In genomic region chr4:153639556-153640475, GRCh38 we compare ENCODE assay signal across 22 cellular contexts. TPM values are rescaled to one million over a fixed set of nuclear protein-coding genes. Genes with fewer than 3 reads are reported as not detected.
DNase-seq lines count a peak whose midpoint lies in the region; ATAC-seq and TF ChIP-seq lines count a peak whose summit lies in the region.
"Had no signal": no experiment of that assay in that cellular context is flagged by ENCODE, and none has a peak within 500 bp of the region (broad histone marks: within the 10 kb centered on the region; RNA-seq: fewer than 3 reads in every experiment).

No MANE protein-coding gene starts in this region.

- H3K79me2 ChIP-seq in OCI-LY1 (ENCODE audit: insufficient read depth, low read length): no peaks in the 10 kb centered on the region

- peaks cover 34% of the 10 kb centered on the region for H3K36me3 ChIP-seq in OCI-LY1 (ENCODE audit: insufficient read depth, low read length)

- WGBS in right cardiac atrium: 60% methylated on average over 25 of the region's 25 CpGs

- no peaks in the 10 kb centered on the region for H4K20me1 ChIP-seq in OCI-LY1 (ENCODE audit: insufficient read depth, low read length)

- peak overlapping the region; percentile 38; the same call in 1 of the 2 replicates for H3K9ac ChIP-seq in OCI-LY1 (ENCODE audit: low read length)

- TF ChIP-seq CTCF in OCI-LY1 (IDR thresholded peaks at IDR 0.05; ENCODE audit: low read length): no peak

- DNase-seq in right cardiac atrium (peak in 2 of 3 donors; percentile 49 to 67), left ventricle myocardium superior (no peak), left kidney (ENCODE audit: low read depth, low spot score) (peak; percentile 82), 8988T (no peak), NK-92 (lab: John Stamatoyannopoulos, UW; ENCODE audit: unreplicated experiment) (no peak)
- DNase-seq: ACHN; activated CD4-positive, alpha-beta memory T cell treated with anti-CD3 and anti-CD28 coated beads for 36 hours; activated naive CD4-positive, alpha-beta T cell treated with anti-CD3 and anti-CD28 coated beads for 36 hours; cerebellar nuclear complex; gastrocnemius medialis; hypothalamus; islet precursor cell; NCI-H1436; NCI-H748 treated with DMSO at 0.1 percent for 48 hours; testis had no signal

- H3K4me3 ChIP-seq in right cardiac atrium (ENCODE audit: low read length) (no peak overlapping the region), OCI-LY1 (ENCODE audit: low read depth, low read length, poor library complexity, severe bottlenecking) (peak overlapping the region; percentile 47)
- H3K4me3 ChIP-seq: gastrocnemius medialis, HAP-1, testis had no signal

- H3F3A ChIP-seq in OCI-LY1 (ENCODE audit: insufficient read depth, low read length): peaks cover 22% of the 10 kb centered on the region; the same call in 1 of the 2 replicates

- no peak overlapping the region for H2AFZ ChIP-seq in OCI-LY1 (ENCODE audit: low read length)

- H3K27ac ChIP-seq in right cardiac atrium (ENCODE audit: low read length): no peak overlapping the region
- H3K27ac ChIP-seq in OCI-LY1 (ENCODE audit: low read depth, low read length, poor library complexity, severe bottlenecking): peak overlapping the region; percentile 73
- H3K27ac ChIP-seq: gastrocnemius medialis, testis, VCaP had no signal

- H3K27me3 ChIP-seq in right cardiac atrium (ENCODE audit: control insufficient read depth, insufficient read depth) (no peaks in the 10 kb centered on the region), OCI-LY1 (ENCODE audit: insufficient read depth, low read length) (no peaks in the 10 kb centered on the region)
- H3K27me3 ChIP-seq: gastrocnemius medialis, testis had no signal

- ATAC-seq in right cardiac atrium (peak; percentile 63 to 76), left ventricle myocardium superior (no peak), GM19023 (IDR thresholded peaks at IDR 0.05; ENCODE audit: unreplicated experiment) (no peak), HG03469 (IDR thresholded peaks at IDR 0.05; ENCODE audit: unreplicated experiment) (no peak)
- ATAC-seq: esophagus mucosa, gastrocnemius medialis, Panc1 had no signal

- H3K4me1 ChIP-seq in right cardiac atrium (ENCODE audit: control insufficient read depth, insufficient read depth, low read length) (no peaks in the 10 kb centered on the region), OCI-LY1 (ENCODE audit: insufficient read depth, low read length, severe bottlenecking) (peaks cover 43% of the 10 kb centered on the region)
- H3K4me1 ChIP-seq: gastrocnemius medialis, testis had no signal

- intact Hi-C loops in right cardiac atrium (cut with DNase I) (loop anchor here in 1 of 4 donors (5.0 kb wide), 1 partner anchor 107 kb away; no protein-coding TSS in a partner anchor), left ventricle myocardium superior (cut with micrococcal nuclease) (loop anchor here (10.0 kb wide), 1 partner anchor 115 kb away; no protein-coding TSS in a partner anchor)

- no peaks in the 10 kb centered on the region for H3K9me3 ChIP-seq in right cardiac atrium (ENCODE audit: control insufficient read depth, low read length)
- H3K9me3 ChIP-seq in OCI-LY1 (ENCODE audit: low read length): no peaks in the 10 kb centered on the region
- H3K9me3 ChIP-seq: gastrocnemius medialis, HAP-1, testis had no signal

- no peaks in the 10 kb centered on the region for H3K9me2 ChIP-seq in OCI-LY1 (ENCODE audit: low read depth, low read length)

- H3K4me2 ChIP-seq in OCI-LY1 (ENCODE audit: low read length): peak overlapping the region; percentile 68

RNA-seq across cellular contexts. Expression of gene TLR2, which starts 44.3 kb away (rescaled TPM):
- total RNA-seq in right cardiac atrium (10 to 100 TPM in 2 of 4 donors, 1 to 10 TPM in 2; 3.1 to 15.1 (median 10.2) TPM), left ventricle myocardium superior (4.0 TPM)
- polyA plus RNA-seq in right cardiac atrium: 2.0 TPM

Comparison
In these comparisons a context has a peak if more than half of its experiments do, and no peak if none do; other contexts are left out.
1. ATAC-seq: peak in right cardiac atrium (2 of 2); none in left ventricle myocardium superior (single experiment), GM19023 (single experiment) and HG03469 (single experiment).
2. DNase-seq: peak in right cardiac atrium (2 of 3) and left kidney (single experiment); none in left ventricle myocardium superior (single experiment), 8988T (single experiment) and NK-92 (single experiment).